Comparison of ENCODE assay signal across 11 cellular contexts in the genomic region with DNA sequence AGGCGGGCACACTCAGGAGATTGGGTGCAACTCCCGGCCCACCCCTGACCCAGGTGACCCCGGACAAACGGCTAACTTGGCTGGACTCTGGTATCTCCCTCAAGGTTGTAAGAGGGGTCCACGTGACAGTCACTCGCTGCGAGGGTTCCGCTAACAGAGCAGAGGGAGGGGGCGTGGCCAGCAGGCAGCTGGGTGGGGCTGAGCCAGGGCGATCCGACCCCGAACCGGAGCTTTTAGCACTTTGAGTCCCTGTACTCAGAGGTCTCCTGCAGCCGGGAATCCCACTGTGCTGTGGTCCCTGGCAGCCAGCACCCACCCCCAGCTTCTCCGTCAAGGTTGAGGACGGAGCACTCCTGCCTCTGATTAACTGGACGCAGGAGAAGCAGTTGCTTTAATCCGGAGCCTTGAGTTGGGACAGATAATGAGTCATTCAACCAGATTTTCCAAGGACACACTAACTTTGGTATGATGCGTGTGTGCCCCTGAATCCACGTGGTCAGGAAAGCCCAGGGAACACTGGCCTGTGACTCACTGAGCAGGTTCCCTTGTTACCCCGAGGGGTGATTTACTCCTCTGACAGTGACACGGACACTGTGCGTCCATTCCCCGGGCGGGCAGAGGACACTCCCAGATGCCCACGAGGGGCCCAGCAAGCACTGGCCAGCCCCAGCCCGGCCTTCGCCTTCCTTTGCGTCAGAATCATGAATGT. TPM values are rescaled to one million over a fixed set of nuclear protein-coding genes. Genes with fewer than 3 reads are reported as not detected.
DNase-seq lines count a peak whose midpoint lies in the region; ATAC-seq and TF ChIP-seq lines count a peak whose summit lies in the region.
"Had no signal": no experiment of that assay in that cellular context is flagged by ENCODE, and none has a peak within 500 bp of the region (broad histone marks: within the 10 kb centered on the region; RNA-seq: fewer than 3 reads in every experiment).

No MANE protein-coding gene starts in this region.

- H3K9ac ChIP-seq in smooth muscle cell (ENCODE audit: low read depth) = no peak overlapping the region

- H3F3A ChIP-seq in smooth muscle cell (ENCODE audit: low read depth) = no peaks in the 10 kb centered on the region

- H3K9me3 ChIP-seq in left ventricle myocardium inferior (replicated peaks) = no peaks in the 10 kb centered on the region
- H3K9me3 ChIP-seq in smooth muscle cell (replicated peaks; ENCODE audit: low read depth) = no peaks in the 10 kb centered on the region

- H2AFZ ChIP-seq in smooth muscle cell (ENCODE audit: low read depth) = no peak overlapping the region

- POLR2A ChIA-PET in RWPE1 (lab: Yijun Ruan, JAX; ENCODE audit: low non-redundant PET) = no interaction called here

- H3K4me3 ChIP-seq in left ventricle myocardium inferior (peak overlapping the region; percentile 13), smooth muscle cell (peak overlapping the region; percentile 24)

- peak; percentile 26 for DNase-seq in NCI-H1436 (lab: John Stamatoyannopoulos, UW)
- DNase-seq in NCI-H1436 treated with DMSO at 0.1 percent for 48 hours (lab: John Stamatoyannopoulos, UW) = no peak
- DNase-seq in RWPE1 (ENCODE audit: low spot score) = peak; percentile 73
- DNase-seq in left ventricle myocardium inferior = no peak
- DNase-seq in smooth muscle cell (lab: John Stamatoyannopoulos, UW; ENCODE audit: unreplicated experiment) = no peak
- DNase-seq in central memory CD4-positive, alpha-beta T cell = no peak
- DNase-seq: activated gamma-delta T cell, naive B cell had no signal

- peak overlapping the region; percentile 82 for H3K4me2 ChIP-seq in smooth muscle cell

- intact Hi-C loops in left ventricle myocardium inferior (cut with micrococcal nuclease) = no loop called here

- WGBS in smooth muscle cell (ENCODE audit: low lambda C conversion rate) = 31% methylated on average over 25 of the region's 29 CpGs

- H3K4me1 ChIP-seq in left ventricle myocardium inferior (peaks cover 4% of the 10 kb centered on the region), smooth muscle cell (ENCODE audit: low read depth) (no peaks in the 10 kb centered on the region)

- TF ChIP-seq CTCF in RWPE1 (conservative IDR thresholded peaks at IDR 0.05; ENCODE audit: low read depth) (no peak), left ventricle myocardium inferior (IDR thresholded peaks at IDR 0.05; ENCODE audit: borderline replicate concordance) (no peak), smooth muscle cell (IDR thresholded peaks at IDR 0.05; ENCODE audit: borderline replicate concordance, insufficient read depth, poor library complexity, severe bottlenecking) (no peak)

- H3K36me3 ChIP-seq in left ventricle myocardium inferior (no peaks in the 10 kb centered on the region), smooth muscle cell (ENCODE audit: low read depth) (no peaks in the 10 kb centered on the region)

- H3K27ac ChIP-seq in RWPE1 (no peak overlapping the region), left ventricle myocardium inferior (replicated peaks) (no peak overlapping the region), smooth muscle cell (ENCODE audit: low read depth) (no peak overlapping the region)
- H3K27ac ChIP-seq: HL-60 had no signal

- ATAC-seq in GM18873 (IDR thresholded peaks at IDR 0.05; ENCODE audit: low FRiP score, unreplicated experiment) (no peak), HG03135 (IDR thresholded peaks at IDR 0.05; ENCODE audit: unreplicated experiment) (no peak)

- CTCF ChIA-PET in RWPE1 (lab: Yijun Ruan, JAX) = no interaction called here

- no peaks in the 10 kb centered on the region for H4K20me1 ChIP-seq in smooth muscle cell (ENCODE audit: low read depth)

- no peaks in the 10 kb centered on the region for H3K79me2 ChIP-seq in smooth muscle cell (ENCODE audit: low read depth)

- H3K27me3 ChIP-seq in left ventricle myocardium inferior (ENCODE audit: low read depth) (peaks cover 86% of the 10 kb centered on the region), smooth muscle cell (ENCODE audit: low read depth) (peaks cover 7% of the 10 kb centered on the region)

RNA-seq across cellular contexts. Expression of a gene that starts 16.8 kb away (rescaled TPM):
- 1.8 TPM for total RNA-seq in left ventricle myocardium inferior
- 0.31 TPM in 1 of 2 replicates, not detected in the other for total RNA-seq in smooth muscle cell
- not detected in 2 replicates for polyA plus RNA-seq in smooth muscle cell

RNA-seq across cellular contexts. Expression of a gene that starts 31.0 kb away (rescaled TPM):
- total RNA-seq in left ventricle myocardium inferior (12.0 TPM), smooth muscle cell (6.5 and 12.4 TPM in 2 replicates)
- 21.7 and 28.3 TPM in 2 replicates for polyA plus RNA-seq in smooth muscle cell

Comparison
In these comparisons a context has a peak if more than half of its experiments do, and no peak if none do; other contexts are left out.
1. DNase-seq: peak in NCI-H1436 (single experiment) and RWPE1 (single experiment); none in NCI-H1436 treated with DMSO at 0.1 percent for 48 hours (single experiment), left ventricle myocardium inferior (single experiment), smooth muscle cell (single experiment) and central memory CD4-positive, alpha-beta T cell (single experiment).